ENCODE assay signal across 1 cellular context in genomic region chr1:26692211-26692792, GRCh38.
TF ChIP-seq lines count a peak whose summit lies in the region.

No MANE protein-coding gene starts in this region.

TF ChIP-seq in K562, 482 proteins besides CTCF, POLR2A, EP300 and RAD21 (continued from another document and continues in another):
- TF ChIP-seq, protein P1, sequence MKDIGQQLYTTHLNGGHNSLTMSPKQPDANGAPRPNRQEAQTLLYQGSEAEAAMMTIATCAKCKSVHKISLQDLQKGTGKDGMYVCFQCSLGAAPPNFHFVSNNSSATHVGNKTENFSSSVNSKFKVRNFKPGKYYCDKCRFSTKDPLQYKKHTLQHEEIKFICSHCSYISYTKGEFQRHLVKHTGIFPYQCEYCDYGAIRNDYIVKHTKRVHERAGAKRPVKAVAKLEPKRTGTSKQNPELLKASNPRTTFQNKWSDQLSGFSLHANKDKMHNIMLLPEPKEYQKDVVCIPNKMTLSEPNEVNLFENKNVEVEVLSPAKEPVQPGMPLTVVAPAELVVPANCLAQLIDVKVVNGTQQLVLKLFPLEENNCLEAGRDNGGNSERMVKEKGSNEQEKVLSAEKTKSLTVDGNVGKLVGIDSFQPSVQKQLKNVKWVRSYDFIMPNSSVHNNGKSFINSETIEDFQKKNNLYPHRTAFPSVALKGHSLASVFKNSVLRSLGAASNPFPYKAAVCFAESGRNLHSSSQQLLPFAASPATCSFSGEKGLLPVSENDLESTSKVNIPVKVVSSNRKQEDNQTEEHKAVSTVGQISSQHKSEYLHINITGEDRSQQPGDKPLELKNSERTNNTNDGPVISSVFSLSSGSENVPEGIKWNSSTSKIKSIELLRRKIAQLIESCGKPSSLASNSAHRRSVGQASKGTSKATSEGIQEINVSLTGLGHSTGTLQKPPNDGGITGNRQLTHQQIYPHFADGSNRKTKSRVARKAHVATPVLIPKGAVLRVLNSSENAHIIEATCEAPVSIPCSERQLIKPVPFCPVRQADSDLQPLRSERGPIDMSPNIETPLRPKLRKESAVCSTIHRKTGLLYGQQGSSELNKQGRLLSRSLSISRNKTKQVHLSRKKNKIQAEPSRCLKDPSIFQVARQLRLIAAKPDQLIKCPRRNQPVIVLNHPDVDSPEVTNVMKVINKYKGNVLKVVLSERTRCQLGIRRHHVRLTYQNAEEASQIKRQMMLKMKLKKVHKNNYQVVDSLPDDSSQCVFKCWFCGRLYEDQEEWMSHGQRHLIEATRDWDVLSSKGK (CRISPR knock-in tag; IDR thresholded peaks at IDR 0.05), result no peak
- TF ChIP-seq MTA2 (IDR thresholded peaks at IDR 0.05; ENCODE audit: low read depth), result 0 out of 2 replicates have a peak, but pooled peaks have one; percentile 27
- TF ChIP-seq KLF1 (tag; IDR thresholded peaks at IDR 0.05), result no peak
- TF ChIP-seq ZBTB26 (CRISPR knock-in tag; IDR thresholded peaks at IDR 0.05), result no peak
- TF ChIP-seq ZNF23 (CRISPR knock-in tag; IDR thresholded peaks at IDR 0.05), result no peak
- TF ChIP-seq, protein P2, sequence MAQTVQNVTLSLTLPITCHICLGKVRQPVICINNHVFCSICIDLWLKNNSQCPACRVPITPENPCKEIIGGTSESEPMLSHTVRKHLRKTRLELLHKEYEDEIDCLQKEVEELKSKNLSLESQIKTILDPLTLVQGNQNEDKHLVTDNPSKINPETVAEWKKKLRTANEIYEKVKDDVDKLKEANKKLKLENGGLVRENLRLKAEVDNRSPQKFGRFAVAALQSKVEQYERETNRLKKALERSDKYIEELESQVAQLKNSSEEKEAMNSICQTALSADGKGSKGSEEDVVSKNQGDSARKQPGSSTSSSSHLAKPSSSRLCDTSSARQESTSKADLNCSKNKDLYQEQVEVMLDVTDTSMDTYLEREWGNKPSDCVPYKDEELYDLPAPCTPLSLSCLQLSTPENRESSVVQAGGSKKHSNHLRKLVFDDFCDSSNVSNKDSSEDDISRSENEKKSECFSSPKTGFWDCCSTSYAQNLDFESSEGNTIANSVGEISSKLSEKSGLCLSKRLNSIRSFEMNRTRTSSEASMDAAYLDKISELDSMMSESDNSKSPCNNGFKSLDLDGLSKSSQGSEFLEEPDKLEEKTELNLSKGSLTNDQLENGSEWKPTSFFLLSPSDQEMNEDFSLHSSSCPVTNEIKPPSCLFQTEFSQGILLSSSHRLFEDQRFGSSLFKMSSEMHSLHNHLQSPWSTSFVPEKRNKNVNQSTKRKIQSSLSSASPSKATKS (CRISPR knock-in tag; IDR thresholded peaks at IDR 0.05), result no peak
- 0 out of 2 replicates have a peak, but pooled peaks have one; percentile 1 for TF ChIP-seq ZNF644 (tag; IDR thresholded peaks at IDR 0.05; ENCODE audit: low read depth)
- TF ChIP-seq ZSCAN32 (CRISPR knock-in tag; IDR thresholded peaks at IDR 0.05), result no peak
- TF ChIP-seq ZNF766 (CRISPR knock-in tag; conservative IDR thresholded peaks at IDR 0.05), result no peak
- peak; percentile 74 for TF ChIP-seq POLR2B (IDR thresholded peaks at IDR 0.05; ENCODE audit: low read depth, partially characterized antibody)
- TF ChIP-seq HNRNPH1 (optimal IDR thresholded peaks at IDR 0.05; ENCODE audit: low read depth, low read length), result no peak
- TF ChIP-seq ZNF282 (CRISPR knock-in tag; IDR thresholded peaks at IDR 0.05), result no peak
- TF ChIP-seq KDM2B (CRISPR knock-in tag; IDR thresholded peaks at IDR 0.05), result no peak; the same call in 1 of the 2 replicates
- no peak for TF ChIP-seq ZNF75A (CRISPR knock-in tag; IDR thresholded peaks at IDR 0.05)
- TF ChIP-seq HNRNPL (IDR thresholded peaks at IDR 0.05; ENCODE audit: low read depth, low read length), result no peak
- peak in 1 of 2 experiments; percentile 90; a peak in 2 of 4 replicates for TF ChIP-seq MAZ (CRISPR knock-in tag; conservative IDR thresholded peaks at IDR 0.05 in 1 of 2, IDR thresholded peaks at IDR 0.05 in 1 of 2)
- TF ChIP-seq, protein P3, sequence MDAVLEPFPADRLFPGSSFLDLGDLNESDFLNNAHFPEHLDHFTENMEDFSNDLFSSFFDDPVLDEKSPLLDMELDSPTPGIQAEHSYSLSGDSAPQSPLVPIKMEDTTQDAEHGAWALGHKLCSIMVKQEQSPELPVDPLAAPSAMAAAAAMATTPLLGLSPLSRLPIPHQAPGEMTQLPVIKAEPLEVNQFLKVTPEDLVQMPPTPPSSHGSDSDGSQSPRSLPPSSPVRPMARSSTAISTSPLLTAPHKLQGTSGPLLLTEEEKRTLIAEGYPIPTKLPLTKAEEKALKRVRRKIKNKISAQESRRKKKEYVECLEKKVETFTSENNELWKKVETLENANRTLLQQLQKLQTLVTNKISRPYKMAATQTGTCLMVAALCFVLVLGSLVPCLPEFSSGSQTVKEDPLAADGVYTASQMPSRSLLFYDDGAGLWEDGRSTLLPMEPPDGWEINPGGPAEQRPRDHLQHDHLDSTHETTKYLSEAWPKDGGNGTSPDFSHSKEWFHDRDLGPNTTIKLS (IDR thresholded peaks at IDR 0.05; ENCODE audit: borderline replicate concordance, low read depth), result no peak; the same call in 1 of the 2 replicates
- no peak for TF ChIP-seq SMARCB1 (IDR thresholded peaks at IDR 0.05; ENCODE audit: insufficient read length, low read depth)
- no peak; the same call in 1 of the 2 replicates for TF ChIP-seq FOXP1 (CRISPR knock-in tag; IDR thresholded peaks at IDR 0.05)
- TF ChIP-seq, protein P4, sequence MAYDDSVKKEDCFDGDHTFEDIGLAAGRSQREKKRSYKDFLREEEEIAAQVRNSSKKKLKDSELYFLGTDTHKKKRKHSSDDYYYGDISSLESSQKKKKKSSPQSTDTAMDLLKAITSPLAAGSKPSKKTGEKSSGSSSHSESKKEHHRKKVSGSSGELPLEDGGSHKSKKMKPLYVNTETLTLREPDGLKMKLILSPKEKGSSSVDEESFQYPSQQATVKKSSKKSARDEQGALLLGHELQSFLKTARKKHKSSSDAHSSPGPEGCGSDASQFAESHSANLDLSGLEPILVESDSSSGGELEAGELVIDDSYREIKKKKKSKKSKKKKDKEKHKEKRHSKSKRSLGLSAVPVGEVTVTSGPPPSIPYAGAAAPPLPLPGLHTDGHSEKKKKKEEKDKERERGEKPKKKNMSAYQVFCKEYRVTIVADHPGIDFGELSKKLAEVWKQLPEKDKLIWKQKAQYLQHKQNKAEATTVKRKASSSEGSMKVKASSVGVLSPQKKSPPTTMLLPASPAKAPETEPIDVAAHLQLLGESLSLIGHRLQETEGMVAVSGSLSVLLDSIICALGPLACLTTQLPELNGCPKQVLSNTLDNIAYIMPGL (CRISPR knock-in tag; IDR thresholded peaks at IDR 0.05), result peak; percentile 65; the same call in 1 of the 2 replicates
- TF ChIP-seq, protein P5, sequence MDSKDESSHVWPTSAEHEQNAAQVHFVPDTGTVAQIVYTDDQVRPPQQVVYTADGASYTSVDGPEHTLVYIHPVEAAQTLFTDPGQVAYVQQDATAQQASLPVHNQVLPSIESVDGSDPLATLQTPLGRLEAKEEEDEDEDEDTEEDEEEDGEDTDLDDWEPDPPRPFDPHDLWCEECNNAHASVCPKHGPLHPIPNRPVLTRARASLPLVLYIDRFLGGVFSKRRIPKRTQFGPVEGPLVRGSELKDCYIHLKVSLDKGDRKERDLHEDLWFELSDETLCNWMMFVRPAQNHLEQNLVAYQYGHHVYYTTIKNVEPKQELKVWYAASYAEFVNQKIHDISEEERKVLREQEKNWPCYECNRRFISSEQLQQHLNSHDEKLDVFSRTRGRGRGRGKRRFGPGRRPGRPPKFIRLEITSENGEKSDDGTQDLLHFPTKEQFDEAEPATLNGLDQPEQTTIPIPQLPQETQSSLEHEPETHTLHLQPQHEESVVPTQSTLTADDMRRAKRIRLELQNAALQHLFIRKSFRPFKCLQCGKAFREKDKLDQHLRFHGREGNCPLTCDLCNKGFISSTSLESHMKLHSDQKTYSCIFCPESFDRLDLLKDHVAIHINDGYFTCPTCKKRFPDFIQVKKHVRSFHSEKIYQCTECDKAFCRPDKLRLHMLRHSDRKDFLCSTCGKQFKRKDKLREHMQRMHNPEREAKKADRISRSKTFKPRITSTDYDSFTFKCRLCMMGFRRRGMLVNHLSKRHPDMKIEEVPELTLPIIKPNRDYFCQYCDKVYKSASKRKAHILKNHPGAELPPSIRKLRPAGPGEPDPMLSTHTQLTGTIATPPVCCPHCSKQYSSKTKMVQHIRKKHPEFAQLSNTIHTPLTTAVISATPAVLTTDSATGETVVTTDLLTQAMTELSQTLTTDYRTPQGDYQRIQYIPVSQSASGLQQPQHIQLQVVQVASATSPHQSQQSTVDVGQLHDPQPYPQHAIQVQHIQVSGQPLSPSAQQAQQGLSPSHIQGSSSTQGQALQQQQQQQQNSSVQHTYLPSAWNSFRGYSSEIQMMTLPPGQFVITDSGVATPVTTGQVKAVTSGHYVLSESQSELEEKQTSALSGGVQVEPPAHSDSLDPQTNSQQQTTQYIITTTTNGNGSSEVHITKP (IDR thresholded peaks at IDR 0.05; ENCODE audit: partially characterized antibody), result peak; percentile 61
- TF ChIP-seq ZFP30 (CRISPR knock-in tag; IDR thresholded peaks at IDR 0.05; ENCODE audit: borderline replicate concordance), result no peak
- TF ChIP-seq, protein P6, sequence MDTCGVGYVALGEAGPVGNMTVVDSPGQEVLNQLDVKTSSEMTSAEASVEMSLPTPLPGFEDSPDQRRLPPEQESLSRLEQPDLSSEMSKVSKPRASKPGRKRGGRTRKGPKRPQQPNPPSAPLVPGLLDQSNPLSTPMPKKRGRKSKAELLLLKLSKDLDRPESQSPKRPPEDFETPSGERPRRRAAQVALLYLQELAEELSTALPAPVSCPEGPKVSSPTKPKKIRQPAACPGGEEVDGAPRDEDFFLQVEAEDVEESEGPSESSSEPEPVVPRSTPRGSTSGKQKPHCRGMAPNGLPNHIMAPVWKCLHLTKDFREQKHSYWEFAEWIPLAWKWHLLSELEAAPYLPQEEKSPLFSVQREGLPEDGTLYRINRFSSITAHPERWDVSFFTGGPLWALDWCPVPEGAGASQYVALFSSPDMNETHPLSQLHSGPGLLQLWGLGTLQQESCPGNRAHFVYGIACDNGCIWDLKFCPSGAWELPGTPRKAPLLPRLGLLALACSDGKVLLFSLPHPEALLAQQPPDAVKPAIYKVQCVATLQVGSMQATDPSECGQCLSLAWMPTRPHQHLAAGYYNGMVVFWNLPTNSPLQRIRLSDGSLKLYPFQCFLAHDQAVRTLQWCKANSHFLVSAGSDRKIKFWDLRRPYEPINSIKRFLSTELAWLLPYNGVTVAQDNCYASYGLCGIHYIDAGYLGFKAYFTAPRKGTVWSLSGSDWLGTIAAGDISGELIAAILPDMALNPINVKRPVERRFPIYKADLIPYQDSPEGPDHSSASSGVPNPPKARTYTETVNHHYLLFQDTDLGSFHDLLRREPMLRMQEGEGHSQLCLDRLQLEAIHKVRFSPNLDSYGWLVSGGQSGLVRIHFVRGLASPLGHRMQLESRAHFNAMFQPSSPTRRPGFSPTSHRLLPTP (IDR thresholded peaks at IDR 0.05; ENCODE audit: borderline replicate concordance, extremely low read depth, insufficient read length), result no peak
